Comparison of ENCODE assay signal across 1 cellular context in genomic region chr12:124904306-124905098, GRCh38.
TF ChIP-seq lines count a peak whose summit lies in the region.

No MANE protein-coding gene starts in this region.

TF ChIP-seq in HepG2, 621 proteins besides CTCF, POLR2A, EP300 and RAD21 (continues in another document):
- TF ChIP-seq UBTF (CRISPR knock-in tag; IDR thresholded peaks at IDR 0.05) (no peak), SUZ12 (IDR thresholded peaks at IDR 0.05; ENCODE audit: low read depth, low read length) (no peak), JARID2 (CRISPR knock-in tag; IDR thresholded peaks at IDR 0.05; ENCODE audit: insufficient replicate concordance) (no peak), STAT6 (CRISPR knock-in tag; IDR thresholded peaks at IDR 0.05; ENCODE audit: borderline replicate concordance) (no peak), ZSCAN31 (CRISPR knock-in tag; IDR thresholded peaks at IDR 0.05; ENCODE audit: low read depth) (peak; percentile 69; the same call in 1 of the 2 replicates), KLF16 (CRISPR knock-in tag; IDR thresholded peaks at IDR 0.05) (peak in 1 of 2 experiments; percentile 71; a peak in 2 of 4 replicates), NR0B2 (CRISPR knock-in tag; IDR thresholded peaks at IDR 0.05) (peak; percentile 86; the same call in 1 of the 2 replicates), ZMYM4 (CRISPR knock-in tag; IDR thresholded peaks at IDR 0.05) (peak; percentile 31; the same call in 1 of the 2 replicates), ZNF512B (CRISPR knock-in tag; IDR thresholded peaks at IDR 0.05; ENCODE audit: borderline replicate concordance) (no peak), MEIS2 (CRISPR knock-in tag; IDR thresholded peaks at IDR 0.05) (0 out of 2 replicates have a peak, but pooled peaks have one; percentile 63), MZF1 (CRISPR knock-in tag; IDR thresholded peaks at IDR 0.05; ENCODE audit: borderline replicate concordance) (no peak), NFIC (IDR thresholded peaks at IDR 0.05; ENCODE audit: low read length) (no peak), PATZ1 (CRISPR knock-in tag; IDR thresholded peaks at IDR 0.05) (peak; percentile 89), ZNF362 (CRISPR knock-in tag; IDR thresholded peaks at IDR 0.05; ENCODE audit: borderline replicate concordance) (no peak), ZNF75D (CRISPR knock-in tag; IDR thresholded peaks at IDR 0.05; ENCODE audit: borderline replicate concordance) (no peak), IKZF4 (CRISPR knock-in tag; IDR thresholded peaks at IDR 0.05; ENCODE audit: borderline replicate concordance, low read depth, not compliant biosample characterization) (no peak), MYNN (CRISPR knock-in tag; IDR thresholded peaks at IDR 0.05; ENCODE audit: low read depth) (no peak), ZNF382 (CRISPR knock-in tag; IDR thresholded peaks at IDR 0.05; ENCODE audit: borderline replicate concordance) (no peak), TAF15 (IDR thresholded peaks at IDR 0.05; ENCODE audit: low read depth, low read length, poor library complexity, severe bottlenecking) (no peak), AKNA (CRISPR knock-in tag; IDR thresholded peaks at IDR 0.05; ENCODE audit: borderline replicate concordance) (no peak), RFXANK (CRISPR knock-in tag; IDR thresholded peaks at IDR 0.05) (no peak), SMAD3 (CRISPR knock-in tag; IDR thresholded peaks at IDR 0.05) (0 out of 2 replicates have a peak, but pooled peaks have one; percentile 29), NR3C1 (CRISPR knock-in tag; IDR thresholded peaks at IDR 0.05) (no peak), CREBL2 (CRISPR knock-in tag; IDR thresholded peaks at IDR 0.05; ENCODE audit: borderline replicate concordance) (0 out of 2 replicates have a peak, but pooled peaks have one; percentile 39), SALL2 (CRISPR knock-in tag; IDR thresholded peaks at IDR 0.05) (peak; percentile 49; the same call in 1 of the 2 replicates), DBP (CRISPR knock-in tag; IDR thresholded peaks at IDR 0.05; ENCODE audit: not compliant biosample characterization) (no peak), PAF1 (CRISPR knock-in tag; IDR thresholded peaks at IDR 0.05) (no peak), REXO4 (CRISPR knock-in tag; IDR thresholded peaks at IDR 0.05; ENCODE audit: borderline replicate concordance) (no peak), ESRRA (CRISPR knock-in tag; IDR thresholded peaks at IDR 0.05; ENCODE audit: low read depth) (0 out of 2 replicates have a peak, but pooled peaks have one; percentile 25), NFYB (CRISPR knock-in tag; IDR thresholded peaks at IDR 0.05) (no peak; the same call in 1 of the 2 replicates), ZNF891 (CRISPR knock-in tag; IDR thresholded peaks at IDR 0.05) (no peak), HIVEP1 (CRISPR knock-in tag; IDR thresholded peaks at IDR 0.05) (no peak), ZNF580 (CRISPR knock-in tag; IDR thresholded peaks at IDR 0.05; ENCODE audit: borderline replicate concordance, low read depth) (peak; percentile 93), ZNF644 (CRISPR knock-in tag; IDR thresholded peaks at IDR 0.05; ENCODE audit: low read depth) (0 out of 2 replicates have a peak, but pooled peaks have one; percentile 20), EZH2 (conservative IDR thresholded peaks at IDR 0.05; ENCODE audit: low read depth, low read length) (no peak), TCF12 (IDR thresholded peaks at IDR 0.05) (no peak), TCF12 (CRISPR knock-in tag; IDR thresholded peaks at IDR 0.05) (no peak)
